ENCODE assay signal across 9 cellular contexts in genomic region chr4:153541426-153542096, GRCh38.
DNase-seq lines count a peak whose midpoint lies in the region; ATAC-seq and TF ChIP-seq lines count a peak whose summit lies in the region.
"Had no signal": no experiment of that assay in that cellular context is flagged by ENCODE, and none has a peak within 500 bp of the region (broad histone marks: within the 10 kb centered on the region; RNA-seq: fewer than 3 reads in every experiment).

No MANE protein-coding gene starts in this region.

- H4K20me1 ChIP-seq in SK-N-SH (ENCODE audit: insufficient read depth): no peaks in the 10 kb centered on the region

- CTCF ChIA-PET in SK-N-SH (lab: Yijun Ruan, JAX): interaction anchor here (1.5 kb wide), 1 partner anchor 10 kb away, joined by 5 read pairs; no protein-coding TSS in a partner anchor

- H3K79me2 ChIP-seq in SK-N-SH (ENCODE audit: insufficient read depth): peaks cover 3% of the 10 kb centered on the region; the same call in 1 of the 2 replicates

- 71% methylated on average over 7 of the region's 7 CpGs for WGBS in SK-N-SH (ENCODE audit: low lambda C conversion rate)

- peak; percentile 62 for ATAC-seq in GM21447 (IDR thresholded peaks at IDR 0.05; ENCODE audit: unreplicated experiment)
- ATAC-seq in HG02970 (IDR thresholded peaks at IDR 0.05; ENCODE audit: low FRiP score, unreplicated experiment): no peak
- no peak for ATAC-seq in GM21526 (IDR thresholded peaks at IDR 0.05; ENCODE audit: low FRiP score, unreplicated experiment)

- no peaks in the 10 kb centered on the region for H3K27me3 ChIP-seq in SK-N-SH (ENCODE audit: insufficient read depth)
- H3K27me3 ChIP-seq: upper lobe of left lung had no signal

- POLR2A ChIA-PET in SK-N-SH (lab: Yijun Ruan, JAX): no interaction called here

- H3K4me1 ChIP-seq in SK-N-SH (ENCODE audit: control insufficient read depth in 1 of 2, insufficient read depth in 2 of 2, low read depth in 1 of 2, low read length in 1 of 2): peaks cover 10 to 11% of the 10 kb centered on the region in 2 experiments; a peak in 2 of 4 replicates

- H3K27ac ChIP-seq in SK-N-SH (ENCODE audit: low read depth in 2 of 2, low read length in 1 of 2): peak overlapping the region in 1 of 2 experiments; percentile 47; a peak in 2 of 4 replicates
- H3K27ac ChIP-seq: upper lobe of left lung had no signal

- H3K9ac ChIP-seq in SK-N-SH: no peak overlapping the region

- H3F3A ChIP-seq in SK-N-SH (replicated peaks; ENCODE audit: insufficient read depth): peaks cover 7% of the 10 kb centered on the region

- TF ChIP-seq CTCF in SK-N-SH (IDR thresholded peaks at IDR 0.05): no peak; the same call in 1 of the 2 replicates
- TF ChIP-seq CTCF in fibroblast of the aortic adventitia (IDR thresholded peaks at IDR 0.05; ENCODE audit: insufficient read depth, low read length): no peak

- TF ChIP-seq RAD21 in SK-N-SH (IDR thresholded peaks at IDR 0.05; ENCODE audit: low read length): no peak

- DNase-seq in AG08395 (ENCODE audit: low spot score) (peak; percentile 96), SK-N-SH (no peak), fibroblast of the aortic adventitia (ENCODE audit: low read depth) (peak; percentile 88), midbrain (lab: John Stamatoyannopoulos, UW) (no peak), anterior cingulate cortex (lab: John Stamatoyannopoulos, UW) (no peak)
- DNase-seq: upper lobe of left lung had no signal

- peak in 1 of 2 experiments; percentile 49; a peak in 1 of 4 replicates for TF ChIP-seq EP300 in SK-N-SH (IDR thresholded peaks at IDR 0.05; ENCODE audit: borderline replicate concordance in 1 of 2, low read depth in 1 of 2, low read length in 1 of 2)

- H3K4me2 ChIP-seq in SK-N-SH: 0 out of 2 replicates have a peak overlapping the region, but pooled peaks have one; percentile 8

- no peak overlapping the region for H2AFZ ChIP-seq in SK-N-SH (ENCODE audit: low read depth)

- H3K4me3 ChIP-seq in SK-N-SH (ENCODE audit: low read depth in 2 of 2, low read length in 1 of 2): no peak overlapping the region
- no peak overlapping the region for H3K4me3 ChIP-seq in fibroblast of the aortic adventitia (ENCODE audit: low read depth, low read length)
- H3K4me3 ChIP-seq: upper lobe of left lung had no signal

- H3K9me3 ChIP-seq in SK-N-SH: no peaks in the 10 kb centered on the region
- H3K9me3 ChIP-seq: upper lobe of left lung had no signal

- H3K9me2 ChIP-seq in SK-N-SH: no peaks in the 10 kb centered on the region

- H3K36me3 ChIP-seq in SK-N-SH (replicated peaks in 1 of 2; ENCODE audit: control insufficient read depth in 1 of 2, insufficient read depth in 2 of 2, low read length in 1 of 2): peaks cover 0 to 3% of the 10 kb centered on the region in 2 experiments
- H3K36me3 ChIP-seq: upper lobe of left lung had no signal

TF ChIP-seq in SK-N-SH, 30 proteins besides CTCF, POLR2A, EP300 and RAD21:
- TF ChIP-seq JUND (IDR thresholded peaks at IDR 0.05) (peak; percentile 37; the same call in 1 of the 2 replicates), YY1 (IDR thresholded peaks at IDR 0.05; ENCODE audit: low read depth) (no peak), TCF12 (IDR thresholded peaks at IDR 0.05) (peak; percentile 74), PBX3 (IDR thresholded peaks at IDR 0.05) (peak; percentile 71), ELF1 (IDR thresholded peaks at IDR 0.05) (no peak), FOSL2 (IDR thresholded peaks at IDR 0.05; ENCODE audit: borderline replicate concordance, low read depth) (peak; percentile 56; the same call in 1 of the 2 replicates)

Comparison
In these comparisons a context has a peak if more than half of its experiments do, and no peak if none do; other contexts are left out.
1. DNase-seq: peak in AG08395 (single experiment) and fibroblast of the aortic adventitia (single experiment); none in SK-N-SH (single experiment), midbrain (single experiment) and anterior cingulate cortex (0 of 58).